9 cellular contexts compared by ENCODE assay signal in the genomic region with DNA sequence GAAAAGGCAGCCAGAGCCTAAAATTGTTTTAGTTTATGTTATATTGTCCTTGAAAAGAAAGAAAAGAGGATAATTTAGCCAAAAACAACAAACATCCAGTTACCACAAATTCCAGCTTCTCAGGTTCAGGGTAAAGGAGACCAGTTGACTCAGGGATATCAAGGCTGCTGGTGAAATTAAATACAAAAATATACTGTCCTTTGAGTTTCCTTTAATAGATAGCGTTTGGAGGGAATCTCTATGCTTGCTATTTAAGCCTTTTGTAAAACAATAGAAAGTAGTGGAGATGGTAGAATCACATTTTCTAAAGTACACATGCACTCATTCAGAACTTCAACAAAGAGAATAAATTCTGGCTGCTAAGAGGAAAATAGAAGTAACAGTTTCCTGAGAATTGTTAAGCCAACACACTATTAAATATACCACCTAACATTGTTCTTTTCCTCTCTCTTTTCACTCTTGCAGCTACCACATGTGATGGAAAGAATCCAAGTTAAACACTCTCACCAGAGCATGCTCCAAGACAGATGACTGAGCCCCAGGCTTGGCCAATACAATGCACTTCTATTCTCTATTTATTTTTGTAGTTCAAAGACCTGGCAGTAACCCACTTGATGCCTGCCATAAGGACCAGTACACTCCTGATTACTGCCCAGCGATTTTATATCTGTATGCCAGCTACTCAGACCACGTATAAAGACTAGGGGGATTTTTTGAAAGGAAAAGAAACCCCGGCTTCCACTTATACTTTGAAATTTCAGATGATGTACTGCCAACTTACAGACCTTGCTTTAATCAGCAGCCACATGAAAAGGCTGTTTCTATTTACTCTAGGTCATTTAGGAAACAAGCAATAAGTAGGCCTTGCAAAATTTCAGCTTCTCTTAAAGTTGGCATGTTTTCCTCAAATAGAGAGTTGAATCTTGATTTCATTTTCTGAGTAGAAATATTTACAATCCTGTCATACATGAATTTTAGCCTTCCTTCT.
DNase-seq lines count a peak whose midpoint lies in the region; ATAC-seq, FAIRE-seq and TF ChIP-seq lines count a peak whose summit lies in the region.
"Had no signal": no experiment of that assay in that cellular context is flagged by ENCODE, and none has a peak within 500 bp of the region (broad histone marks: within the 10 kb centered on the region; RNA-seq: fewer than 3 reads in every experiment).

No MANE protein-coding gene starts in this region.

- no peak overlapping the region for H3K4me3 Mint-ChIP-seq in activated T-cell treated with anti-CD3 and anti-CD28 coated beads, Interleukin-2, amount 50 U/mL, for 24 hours

- ATAC-seq in HG03159 (IDR thresholded peaks at IDR 0.05; ENCODE audit: unreplicated experiment) (no peak), GM19463 (IDR thresholded peaks at IDR 0.05; ENCODE audit: unreplicated experiment) (no peak)

- peaks cover 4% of the 10 kb centered on the region for H3K9me3 Mint-ChIP-seq in activated T-cell treated with anti-CD3 and anti-CD28 coated beads, Interleukin-2, amount 50 U/mL, for 24 hours

- no peak for TF ChIP-seq CTCF in D721Med (IDR thresholded peaks at IDR 0.05; ENCODE audit: insufficient read depth, missing control alignments)

- H3K27me3 Mint-ChIP-seq in activated T-cell treated with anti-CD3 and anti-CD28 coated beads, Interleukin-2, amount 50 U/mL, for 24 hours: no peaks in the 10 kb centered on the region

- H3K36me3 Mint-ChIP-seq in activated T-cell treated with anti-CD3 and anti-CD28 coated beads, Interleukin-2, amount 50 U/mL, for 24 hours (ENCODE audit: low read depth): no peaks in the 10 kb centered on the region

- no peaks in the 10 kb centered on the region for H3K4me1 Mint-ChIP-seq in activated T-cell treated with anti-CD3 and anti-CD28 coated beads, Interleukin-2, amount 50 U/mL, for 24 hours (ENCODE audit: low read depth)

- FAIRE-seq in D721Med (lab: Jason Lieb, UNC): no peak

- DNase-seq in HT1080 (ENCODE audit: low read depth): peak; percentile 77
- DNase-seq in SHP77 treated with DMSO at 0.1 percent for 48 hours (lab: John Stamatoyannopoulos, UW): peak; percentile 75
- peak; percentile 33 for DNase-seq in glomerular endothelial cell (ENCODE audit: extremely low read depth, low read depth, low spot score)
- peak; percentile 58 for DNase-seq in stromal cell of bone marrow (ENCODE audit: low read depth)
- DNase-seq in activated T-cell treated with anti-CD3 and anti-CD28 coated beads, Interleukin-2, amount 50 U/mL, for 24 hours: no peak
- no peak for DNase-seq in D721Med (ENCODE audit: insufficient read length, low spot score)

- H3K27ac Mint-ChIP-seq in activated T-cell treated with anti-CD3 and anti-CD28 coated beads, Interleukin-2, amount 50 U/mL, for 24 hours: no peak overlapping the region
- H3K27ac Mint-ChIP-seq: activated T-helper 2 cell treated with anti-CD3 and anti-CD28 coated beads, Interferon-gamma antibody, Interleukin-2, Interleukin-4, amounts not matched to agents 10 μg/mL and 5 μg/mL and 100 μg/mL, durations not matched to agents 14 hours and 24 hours and 36 hours had no signal

Comparison
In these comparisons a context has a peak if more than half of its experiments do, and no peak if none do; other contexts are left out.
1. DNase-seq: peak in HT1080 (single experiment), SHP77 treated with DMSO at 0.1 percent for 48 hours (single experiment), glomerular endothelial cell (single experiment) and stromal cell of bone marrow (single experiment); none in activated T-cell treated with anti-CD3 and anti-CD28 coated beads, Interleukin-2, amount 50 U/mL, for 24 hours (single experiment) and D721Med (single experiment).